8 cellular contexts compared by ENCODE assay signal in genomic region chr9:122265265-122265900, GRCh38. TPM values are rescaled to one million over a fixed set of nuclear protein-coding genes. Genes with fewer than 3 reads are reported as not detected.
DNase-seq lines count a peak whose midpoint lies in the region; ATAC-seq, FAIRE-seq and TF ChIP-seq lines count a peak whose summit lies in the region.

No MANE protein-coding gene starts in this region.

- TSS peak; percentile 77 for BruUV-seq in HCT116 (replicated peaks; lab: Mats Ljungman, UMichigan)

- H4K20me1 ChIP-seq in HCT116 (ENCODE audit: insufficient read depth): no peaks in the 10 kb centered on the region
- H4K20me1 ChIP-seq in Loucy (ENCODE audit: insufficient read depth, low read length, poor library complexity, severe bottlenecking): peaks cover 26% of the 10 kb centered on the region

- H3K9me2 ChIP-seq in HCT116 (ENCODE audit: insufficient read depth): no peaks in the 10 kb centered on the region
- no peaks in the 10 kb centered on the region for H3K9me2 ChIP-seq in Loucy (replicated peaks; ENCODE audit: low read depth, low read length)

- H3K79me2 ChIP-seq in HCT116 (ENCODE audit: insufficient read depth, low read length) (peaks cover 92% of the 10 kb centered on the region), Loucy (ENCODE audit: insufficient read depth, low read length) (peaks cover 73% of the 10 kb centered on the region)

- H3K27me3 Mint-ChIP-seq in activated CD8-positive, alpha-beta memory T cell treated with anti-CD3 and anti-CD28 coated beads, Interleukin-2, amount 10 ng/mL, durations not matched to agents 7 days and 5 days: no peaks in the 10 kb centered on the region
- no peaks in the 10 kb centered on the region for H3K27me3 Mint-ChIP-seq in activated CD4-positive, alpha-beta memory T cell treated with anti-CD3 and anti-CD28 coated beads, Interleukin-2, amount 10 ng/mL, durations not matched to agents 7 days and 5 days

- RAD21 ChIA-PET in HCT116 (lab: Charles Lee; ENCODE audit: low non-redundant PET in 1 of 2, low total read pairs in 2 of 2, uncharacterized antibody in 2 of 2, unreplicated experiment in 2 of 2): interaction anchor here in 1 of 2 experiments (0.7 kb wide), 1 partner anchor 150 kb away, joined by 3 read pairs; no protein-coding TSS in a partner anchor

- DNase-seq in activated CD8-positive, alpha-beta memory T cell treated with anti-CD3 and anti-CD28 coated beads, Interleukin-2, amount 10 ng/mL, durations not matched to agents 7 days and 5 days: peak; percentile 59
- DNase-seq in activated CD8-positive, alpha-beta memory T cell treated with anti-CD3 and anti-CD28 coated beads, Interleukin-2, amount 50 U/mL, for 48 hours: no peak
- DNase-seq in HCT116 (ENCODE audit: low read depth, low spot score): peak; percentile 18
- DNase-seq in activated CD4-positive, alpha-beta memory T cell treated with anti-CD3 and anti-CD28 coated beads, Interleukin-2, amount 10 ng/mL, durations not matched to agents 7 days and 5 days: peak; percentile 43
- DNase-seq in pancreas: no peak
- no peak for DNase-seq in NK-92 treated with Interleukin-12 subunit alpha and Interleukin-12 subunit beta, amount 100 ng/mL, for 24 hours (lab: John Stamatoyannopoulos, UW)

- no peak for TF ChIP-seq POLR2A in HCT116 (IDR thresholded peaks at IDR 0.05; ENCODE audit: borderline replicate concordance, extremely low read depth, insufficient read depth, insufficient read length)
- no peak for TF ChIP-seq POLR2A in gastroesophageal sphincter (IDR thresholded peaks at IDR 0.05)

- H3K4me1 ChIP-seq in HCT116 (ENCODE audit: control insufficient read depth in 1 of 2, insufficient read depth in 2 of 2, low read length in 2 of 2) (peaks cover 6 to 20% of the 10 kb centered on the region in 2 experiments), Loucy (ENCODE audit: insufficient read depth, low read length, poor library complexity, severe bottlenecking) (peaks cover 46% of the 10 kb centered on the region), gastroesophageal sphincter (peaks cover 8 to 57% (median 28%) of the 10 kb centered on the region in 3 donors), pancreas (peaks cover 0 to 31% (median 22%) of the 10 kb centered on the region in 3 donors)

- intact Hi-C loops in HCT116 (cut with micrococcal nuclease) (no loop called here), pancreas (cut with DNase I) (no loop called here)

- peak overlapping the region; percentile 82 to 83 for H3K4me3 ChIP-seq in HCT116 (replicated peaks in 1 of 2; ENCODE audit: low read depth in 1 of 2, low read length in 2 of 2)
- peak overlapping the region; percentile 86 for H3K4me3 ChIP-seq in Loucy (ENCODE audit: low read length, poor library complexity, severe bottlenecking)
- H3K4me3 ChIP-seq in gastroesophageal sphincter: peak overlapping the region; percentile 87 to 97
- peak overlapping the region; percentile 62 to 82 (median 64) for H3K4me3 ChIP-seq in pancreas

- peak overlapping the region; percentile 94 for H3K27ac ChIP-seq in HCT116 (ENCODE audit: low read depth, low read length)
- peak overlapping the region; percentile 83 to 95 (median 91) for H3K27ac ChIP-seq in gastroesophageal sphincter
- H3K27ac ChIP-seq in pancreas: peak overlapping the region; percentile 93 to 96 (median 94)

- TF ChIP-seq EP300 in gastroesophageal sphincter (IDR thresholded peaks at IDR 0.05): no peak

- H3K4me3 Mint-ChIP-seq in activated CD8-positive, alpha-beta memory T cell treated with anti-CD3 and anti-CD28 coated beads, Interleukin-2, amount 10 ng/mL, durations not matched to agents 7 days and 5 days: peak overlapping the region; percentile 98
- peak overlapping the region; percentile 94 for H3K4me3 Mint-ChIP-seq in activated CD4-positive, alpha-beta memory T cell treated with anti-CD3 and anti-CD28 coated beads, Interleukin-2, amount 10 ng/mL, durations not matched to agents 7 days and 5 days

- peak; percentile 53 for ATAC-seq in activated CD8-positive, alpha-beta memory T cell treated with anti-CD3 and anti-CD28 coated beads, Interleukin-2, amount 10 ng/mL, durations not matched to agents 7 days and 5 days
- ATAC-seq in HCT116: peak; percentile 58
- no peak for ATAC-seq in gastroesophageal sphincter
- ATAC-seq in pancreas: peak; percentile 4 to 29 (median 26)

- no peak for TF ChIP-seq CTCF in HCT116 (IDR thresholded peaks at IDR 0.05 in 2 of 3, conservative IDR thresholded peaks at IDR 0.05 in 1 of 3; ENCODE audit: borderline replicate concordance in 1 of 3, insufficient read depth in 1 of 3, low read depth in 2 of 3, low read length in 2 of 3)
- peak; percentile 24 for TF ChIP-seq CTCF in Loucy (conservative IDR thresholded peaks at IDR 0.05; ENCODE audit: low read length)
- no peak for TF ChIP-seq CTCF in gastroesophageal sphincter (IDR thresholded peaks at IDR 0.05)
- TF ChIP-seq CTCF in pancreas (IDR thresholded peaks at IDR 0.05): no peak

- no peaks in the 10 kb centered on the region for H3K9me3 ChIP-seq in HCT116 (ENCODE audit: control insufficient read depth in 1 of 2, insufficient read depth in 1 of 2, low read depth in 1 of 2, low read length in 2 of 2)
- H3K9me3 ChIP-seq in Loucy (ENCODE audit: insufficient read depth, low read depth, low read length): no peaks in the 10 kb centered on the region
- no peaks in the 10 kb centered on the region for H3K9me3 ChIP-seq in gastroesophageal sphincter
- H3K9me3 ChIP-seq in pancreas: no peaks in the 10 kb centered on the region

- CTCF ChIA-PET in activated CD8-positive, alpha-beta memory T cell treated with anti-CD3 and anti-CD28 coated beads, Interleukin-2, amount 10 ng/mL, durations not matched to agents 7 days and 5 days (lab: Charles Lee): interaction anchor here (1.1 to 3.4 kb wide), 6 partner anchors 18 to 570 kb away, joined by 3 to 17 read pairs (median 7); no protein-coding TSS in a partner anchor
- CTCF ChIA-PET in HCT116 (lab: Charles Lee): interaction anchor here (0.7 to 1.4 kb wide), 2 partner anchors 140 to 166 kb away, joined by 3 to 7 read pairs; no protein-coding TSS in a partner anchor
- CTCF ChIA-PET in activated CD4-positive, alpha-beta memory T cell treated with anti-CD3 and anti-CD28 coated beads, Interleukin-2, amount 10 ng/mL, durations not matched to agents 7 days and 5 days (lab: Charles Lee): interaction anchor here (1.5 to 4.4 kb wide), 5 partner anchors 12 to 166 kb away, joined by 4 to 21 read pairs (median 6); no protein-coding TSS in a partner anchor

- FAIRE-seq in pancreas (lab: Jason Lieb, UNC): no peak

- 17 to 29% methylated on average over 9 to 13 of the region's 13 CpGs for WGBS in gastroesophageal sphincter (ENCODE audit: low coverage in 1 of 2), 2 donors
- WGBS in pancreas, 2 donors: 7% methylated on average over 13 of the region's 13 CpGs

- POLR2A ChIA-PET in HCT116 (lab: Charles Lee): interaction anchor here (1.1 kb wide), 1 partner anchor 166 kb away, joined by 3 read pairs; no protein-coding TSS in a partner anchor
- POLR2A ChIA-PET in activated CD4-positive, alpha-beta memory T cell treated with anti-CD3 and anti-CD28 coated beads, Interleukin-2, amount 10 ng/mL, durations not matched to agents 7 days and 5 days (lab: Charles Lee): interaction anchor here (0.9 to 3.7 kb wide), 20 partner anchors 8 to 671 kb away, joined by 3 to 16 read pairs (median 4); partner anchors contain the start of genes MORN5, NDUFA8, PDCL and RC3H2

- no peak for TF ChIP-seq RAD21 in HCT116 (IDR thresholded peaks at IDR 0.05; ENCODE audit: low read depth)

- no peak overlapping the region for H2AFZ ChIP-seq in HCT116 (ENCODE audit: low read depth, low read length, poor library complexity, severe bottlenecking)
- H2AFZ ChIP-seq in Loucy (ENCODE audit: low read length): peak overlapping the region; percentile 94

- H3F3A ChIP-seq in Loucy (ENCODE audit: low read depth): no peaks in the 10 kb centered on the region

- peak overlapping the region; percentile 100 for H3K27ac Mint-ChIP-seq in activated CD8-positive, alpha-beta memory T cell treated with anti-CD3 and anti-CD28 coated beads, Interleukin-2, amount 10 ng/mL, durations not matched to agents 7 days and 5 days
- H3K27ac Mint-ChIP-seq in activated CD4-positive, alpha-beta memory T cell treated with anti-CD3 and anti-CD28 coated beads, Interleukin-2, amount 10 ng/mL, durations not matched to agents 7 days and 5 days: peak overlapping the region; percentile 97

- H3K4me1 Mint-ChIP-seq in activated CD8-positive, alpha-beta memory T cell treated with anti-CD3 and anti-CD28 coated beads, Interleukin-2, amount 10 ng/mL, durations not matched to agents 7 days and 5 days: peaks cover 47% of the 10 kb centered on the region
- H3K4me1 Mint-ChIP-seq in activated CD4-positive, alpha-beta memory T cell treated with anti-CD3 and anti-CD28 coated beads, Interleukin-2, amount 10 ng/mL, durations not matched to agents 7 days and 5 days: peaks cover 42% of the 10 kb centered on the region

- H3K27me3 ChIP-seq in HCT116 (ENCODE audit: insufficient read depth, low read length): no peaks in the 10 kb centered on the region
- H3K27me3 ChIP-seq in Loucy (ENCODE audit: insufficient read depth, low read length, poor library complexity, severe bottlenecking): no peaks in the 10 kb centered on the region
- H3K27me3 ChIP-seq in gastroesophageal sphincter: no peaks in the 10 kb centered on the region
- no peaks in the 10 kb centered on the region for H3K27me3 ChIP-seq in pancreas

- peak overlapping the region; percentile 76 for H3K9ac ChIP-seq in HCT116 (ENCODE audit: low read length)
- peak overlapping the region; percentile 92 for H3K9ac ChIP-seq in Loucy (ENCODE audit: low read depth, low read length, poor library complexity, severe bottlenecking)

- H3K36me3 ChIP-seq in HCT116 (ENCODE audit: control insufficient read depth in 1 of 2, insufficient read depth in 2 of 2, low read length in 2 of 2) (peaks cover 8 to 10% of the 10 kb centered on the region in 2 experiments; a peak in 2 of 4 replicates), Loucy (ENCODE audit: insufficient read depth, low read length) (peaks cover 9% of the 10 kb centered on the region; the same call in 1 of the 2 replicates), gastroesophageal sphincter (peaks cover 0 to 17% of the 10 kb centered on the region in 2 donors), pancreas (no peaks in the 10 kb centered on the region)

- H3K9me3 Mint-ChIP-seq in activated CD8-positive, alpha-beta memory T cell treated with anti-CD3 and anti-CD28 coated beads, Interleukin-2, amount 10 ng/mL, durations not matched to agents 7 days and 5 days (ENCODE audit: low read depth): no peaks in the 10 kb centered on the region
- H3K9me3 Mint-ChIP-seq in activated CD4-positive, alpha-beta memory T cell treated with anti-CD3 and anti-CD28 coated beads, Interleukin-2, amount 10 ng/mL, durations not matched to agents 7 days and 5 days: no peaks in the 10 kb centered on the region

- H3K4me2 ChIP-seq in HCT116 (ENCODE audit: low read length): peak overlapping the region; percentile 90
- peak overlapping the region; percentile 79 for H3K4me2 ChIP-seq in Loucy (ENCODE audit: low read depth, low read length, poor library complexity, severe bottlenecking)

- H3K36me3 Mint-ChIP-seq in activated CD8-positive, alpha-beta memory T cell treated with anti-CD3 and anti-CD28 coated beads, Interleukin-2, amount 10 ng/mL, durations not matched to agents 7 days and 5 days: peaks cover 13% of the 10 kb centered on the region
- peaks cover 16% of the 10 kb centered on the region for H3K36me3 Mint-ChIP-seq in activated CD4-positive, alpha-beta memory T cell treated with anti-CD3 and anti-CD28 coated beads, Interleukin-2, amount 10 ng/mL, durations not matched to agents 7 days and 5 days (ENCODE audit: low read depth)

RNA-seq across cellular contexts. Expression of gene MRRF, which starts 0.7 kb away (rescaled TPM):
- total RNA-seq in activated CD8-positive, alpha-beta memory T cell treated with anti-CD3 and anti-CD28 coated beads, Interleukin-2, amount 10 ng/mL, durations not matched to agents 7 days and 5 days: 10 to 100 TPM; 27.9 to 39.5 TPM
- total RNA-seq in HCT116 (2021; ENCODE audit: unreplicated experiment) (88.6 TPM), gastroesophageal sphincter (10 to 100 TPM; 24.1 to 38.0 (median 29.7) TPM), pancreas (10 to 100 TPM; 13.0 to 22.9 (median 17.5) TPM)
- 57.7 and 79.3 TPM in 2 replicates for polyA plus RNA-seq in HCT116 (2012)
- total RNA-seq in activated CD4-positive, alpha-beta memory T cell treated with anti-CD3 and anti-CD28 coated beads, Interleukin-2, amount 10 ng/mL, durations not matched to agents 7 days and 5 days: 10 to 100 TPM; 27.0 to 29.2 TPM
- 10 to 100 TPM; 15.1 to 27.8 TPM for polyA plus RNA-seq in pancreas

RNA-seq across cellular contexts. Expression of gene RBM18, which starts 0.7 kb away (rescaled TPM):
- 10 to 100 TPM; 23.8 to 24.4 TPM for total RNA-seq in activated CD8-positive, alpha-beta memory T cell treated with anti-CD3 and anti-CD28 coated beads, Interleukin-2, amount 10 ng/mL, durations not matched to agents 7 days and 5 days
- 32.5 TPM for total RNA-seq in HCT116 (2021; ENCODE audit: unreplicated experiment)
- polyA plus RNA-seq in HCT116 (2012): 15.7 and 16.6 TPM in 2 replicates
- total RNA-seq in activated CD4-positive, alpha-beta memory T cell treated with anti-CD3 and anti-CD28 coated beads, Interleukin-2, amount 10 ng/mL, durations not matched to agents 7 days and 5 days: 10 to 100 TPM; 21.6 to 25.6 TPM
- 10 to 100 TPM; 11.0 to 21.5 (median 18.1) TPM for total RNA-seq in gastroesophageal sphincter
- 10 to 100 TPM in 1 of 6 donors, 1 to 10 TPM in 5; 5.0 to 10.5 (median 7.4) TPM for total RNA-seq in pancreas
- polyA plus RNA-seq in pancreas: 1 to 10 TPM; 1.7 to 4.9 TPM

RNA-seq across cellular contexts. Expression of gene LHX6, which starts 36.6 kb away (rescaled TPM):
- total RNA-seq in activated CD8-positive, alpha-beta memory T cell treated with anti-CD3 and anti-CD28 coated beads, Interleukin-2, amount 10 ng/mL, durations not matched to agents 7 days and 5 days: not detected
- total RNA-seq in HCT116 (2021; ENCODE audit: unreplicated experiment) (4.1 TPM), gastroesophageal sphincter (10 to 100 TPM in 1 of 4 donors, 1 to 10 TPM in 3; 1.7 to 13.0 (median 4.9) TPM), pancreas (1 to 10 TPM in 2 of 6 donors, under 1 TPM in 4; 0.22 to 1.2 (median 0.86) TPM)
- polyA plus RNA-seq in HCT116 (2012): 2.1 and 3.5 TPM in 2 replicates
- not detected for total RNA-seq in activated CD4-positive, alpha-beta memory T cell treated with anti-CD3 and anti-CD28 coated beads, Interleukin-2, amount 10 ng/mL, durations not matched to agents 7 days and 5 days
- polyA plus RNA-seq in pancreas: 1 to 10 TPM; 1.5 to 1.7 TPM

Comparison
In these comparisons a context has a peak if more than half of its experiments do, and no peak if none do; other contexts are left out.
1. DNase-seq: peak in activated CD8-positive, alpha-beta memory T cell treated with anti-CD3 and anti-CD28 coated beads, Interleukin-2, amount 10 ng/mL, durations not matched to agents 7 days and 5 days (single experiment), HCT116 (single experiment) and activated CD4-positive, alpha-beta memory T cell treated with anti-CD3 and anti-CD28 coated beads, Interleukin-2, amount 10 ng/mL, durations not matched to agents 7 days and 5 days (single experiment); none in activated CD8-positive, alpha-beta memory T cell treated with anti-CD3 and anti-CD28 coated beads, Interleukin-2, amount 50 U/mL, for 48 hours (single experiment), pancreas (0 of 6) and NK-92 treated with Interleukin-12 subunit alpha and Interleukin-12 subunit beta, amount 100 ng/mL, for 24 hours (single experiment).
2. Peak in every context shown above with its lines, with median percentiles within 50 percentile points of each other: H3K27ac ChIP-seq and H3K4me3 ChIP-seq.